Comparison of ENCODE assay signal across 18 cellular contexts in genomic region chr6:90238663-90239542, GRCh38. TPM values are rescaled to one million over a fixed set of nuclear protein-coding genes. Genes with fewer than 3 reads are reported as not detected.
DNase-seq lines count a peak whose midpoint lies in the region; ATAC-seq and TF ChIP-seq lines count a peak whose summit lies in the region.
"Had no signal": no experiment of that assay in that cellular context is flagged by ENCODE, and none has a peak within 500 bp of the region (broad histone marks: within the 10 kb centered on the region; RNA-seq: fewer than 3 reads in every experiment).

No MANE protein-coding gene starts in this region.

- H4K8ac ChIP-seq in mesendoderm (ENCODE audit: low read depth, low read length) = no peak overlapping the region

- no peak overlapping the region for H3K56ac ChIP-seq in mesendoderm (ENCODE audit: low read length)

- intact Hi-C loops in cardiac septum (cut with DNase I) = no loop called here

- H3K4me1 ChIP-seq in cardiac muscle cell (ENCODE audit: low read depth) (peaks cover 27% of the 10 kb centered on the region), mesendoderm (ENCODE audit: control insufficient read depth, low read depth, low read length) (no peaks in the 10 kb centered on the region)
- H3K4me1 ChIP-seq: testis had no signal

- no peak overlapping the region for H3K4me2 ChIP-seq in mesendoderm (ENCODE audit: low read length)

- DNase-seq in cardiac muscle cell (ENCODE audit: low read depth in 1 of 2, low spot score in 1 of 2) (no peak), cardiac septum (ENCODE audit: low spot score) (no peak), mesendoderm (no peak), NCI-H2081 treated with DMSO at 0.1 percent for 48 hours (lab: John Stamatoyannopoulos, UW) (no peak)
- no peak for DNase-seq in activated CD8-positive, alpha-beta T cell treated with anti-CD3 and anti-CD28 coated beads, Interleukin-2, amount 10 ng/mL, durations not matched to agents 7 days and 5 days
- no peak for DNase-seq in stimulated activated naive CD8-positive, alpha-beta T cell treated with anti-CD3 and anti-CD28 coated beads, Interleukin-15, amount 100 ng/mL, for 72 hours
- DNase-seq: AML-193, cerebellar nuclear complex, DMS 273 treated with DMSO at 0.1 percent for 48 hours, HFFc6, KBM-7, NCI-H1092 treated with DMSO at 0.1 percent for 48 hours, retina, SIG-M5, testis had no signal

- peak overlapping the region; percentile 74 for H3K27ac Mint-ChIP-seq in activated CD8-positive, alpha-beta T cell treated with anti-CD3 and anti-CD28 coated beads, Interleukin-2, amount 10 ng/mL, durations not matched to agents 7 days and 5 days
- H3K27ac Mint-ChIP-seq in stimulated activated naive CD8-positive, alpha-beta T cell treated with anti-CD3 and anti-CD28 coated beads, Interleukin-15, amount 100 ng/mL, for 72 hours = peak overlapping the region; percentile 94 to 95
- H3K27ac Mint-ChIP-seq: HFFc6; natural killer cell treated with Interleukin-12 subunit alpha and Interleukin-12 subunit beta and Interleukin-15 and Interleukin-18, amount 100 ng/mL, for 72 hours had no signal

- no CpG with 5 or more reads among the region's 6 CpGs for WGBS in mesendoderm (ENCODE audit: extremely low coverage, insufficient coverage, low lambda C conversion rate)

- no peak overlapping the region for H2BK5ac ChIP-seq in mesendoderm (ENCODE audit: low read length)

- H2BK15ac ChIP-seq in mesendoderm (replicated peaks; ENCODE audit: low read depth) = peak overlapping the region; percentile 74

- no peak overlapping the region for H4K5ac ChIP-seq in mesendoderm (ENCODE audit: low read length)

- no peaks in the 10 kb centered on the region for H3K27me3 Mint-ChIP-seq in activated CD8-positive, alpha-beta T cell treated with anti-CD3 and anti-CD28 coated beads, Interleukin-2, amount 10 ng/mL, durations not matched to agents 7 days and 5 days (ENCODE audit: low read depth)
- H3K27me3 Mint-ChIP-seq in stimulated activated naive CD8-positive, alpha-beta T cell treated with anti-CD3 and anti-CD28 coated beads, Interleukin-15, amount 100 ng/mL, for 72 hours = no peaks in the 10 kb centered on the region
- H3K27me3 Mint-ChIP-seq: natural killer cell treated with Interleukin-12 subunit alpha and Interleukin-12 subunit beta and Interleukin-15 and Interleukin-18, amount 100 ng/mL, for 72 hours had no signal

- H3K4me3 Mint-ChIP-seq in activated CD8-positive, alpha-beta T cell treated with anti-CD3 and anti-CD28 coated beads, Interleukin-2, amount 10 ng/mL, durations not matched to agents 7 days and 5 days = peak overlapping the region; percentile 18
- peak overlapping the region; percentile 62 to 82 for H3K4me3 Mint-ChIP-seq in stimulated activated naive CD8-positive, alpha-beta T cell treated with anti-CD3 and anti-CD28 coated beads, Interleukin-15, amount 100 ng/mL, for 72 hours
- H3K4me3 Mint-ChIP-seq: HFFc6; natural killer cell treated with Interleukin-12 subunit alpha and Interleukin-12 subunit beta and Interleukin-15 and Interleukin-18, amount 100 ng/mL, for 72 hours had no signal

- no peak overlapping the region for H2AK5ac ChIP-seq in mesendoderm (ENCODE audit: low read length)

- CTCF ChIA-PET in activated CD8-positive, alpha-beta T cell treated with anti-CD3 and anti-CD28 coated beads, Interleukin-2, amount 10 ng/mL, durations not matched to agents 7 days and 5 days (lab: Charles Lee) = interaction anchor here (0.6 to 2.1 kb wide), 15 partner anchors 11 to 240 kb away, joined by 3 to 8 read pairs (median 3); no protein-coding TSS in a partner anchor

- H2BK120ac ChIP-seq in mesendoderm (ENCODE audit: low read depth, low read length) = no peak overlapping the region

- H3K18ac ChIP-seq in mesendoderm (ENCODE audit: low read length) = no peak overlapping the region

- H3K36me3 ChIP-seq in cardiac muscle cell (no peaks in the 10 kb centered on the region), mesendoderm (ENCODE audit: control insufficient read depth, insufficient read depth, low read length) (no peaks in the 10 kb centered on the region)

- H3K36me3 Mint-ChIP-seq in activated CD8-positive, alpha-beta T cell treated with anti-CD3 and anti-CD28 coated beads, Interleukin-2, amount 10 ng/mL, durations not matched to agents 7 days and 5 days (ENCODE audit: low read depth) = peaks cover 46% of the 10 kb centered on the region
- H3K36me3 Mint-ChIP-seq: natural killer cell treated with Interleukin-12 subunit alpha and Interleukin-12 subunit beta and Interleukin-15 and Interleukin-18, amount 100 ng/mL, for 72 hours had no signal

- no peak for ATAC-seq in activated CD8-positive, alpha-beta T cell treated with anti-CD3 and anti-CD28 coated beads, Interleukin-2, amount 10 ng/mL, durations not matched to agents 7 days and 5 days
- ATAC-seq in stimulated activated naive CD8-positive, alpha-beta T cell treated with anti-CD3 and anti-CD28 coated beads, Interleukin-15, amount 100 ng/mL, for 72 hours = peak; percentile 3
- ATAC-seq in GM19455 (IDR thresholded peaks at IDR 0.05; ENCODE audit: unreplicated experiment) = no peak
- no peak for ATAC-seq in GM21717 (IDR thresholded peaks at IDR 0.05; ENCODE audit: unreplicated experiment)
- ATAC-seq: natural killer cell treated with Interleukin-12 subunit alpha and Interleukin-12 subunit beta and Interleukin-15 and Interleukin-18, amount 100 ng/mL, for 72 hours had no signal

- H3K9me3 Mint-ChIP-seq in activated CD8-positive, alpha-beta T cell treated with anti-CD3 and anti-CD28 coated beads, Interleukin-2, amount 10 ng/mL, durations not matched to agents 7 days and 5 days (ENCODE audit: insufficient read depth) = no peaks in the 10 kb centered on the region
- no peaks in the 10 kb centered on the region for H3K9me3 Mint-ChIP-seq in stimulated activated naive CD8-positive, alpha-beta T cell treated with anti-CD3 and anti-CD28 coated beads, Interleukin-15, amount 100 ng/mL, for 72 hours
- H3K9me3 Mint-ChIP-seq: HFFc6; natural killer cell treated with Interleukin-12 subunit alpha and Interleukin-12 subunit beta and Interleukin-15 and Interleukin-18, amount 100 ng/mL, for 72 hours had no signal

- H3K9ac ChIP-seq in mesendoderm (ENCODE audit: low read length) = no peak overlapping the region

- no peak overlapping the region for H3K4me3 ChIP-seq in cardiac muscle cell
- H3K4me3 ChIP-seq in mesendoderm (ENCODE audit: low read length) = no peak overlapping the region
- H3K4me3 ChIP-seq: testis had no signal

- H3K23ac ChIP-seq in mesendoderm (ENCODE audit: low read length) = no peak overlapping the region

- no peaks in the 10 kb centered on the region for H3K79me2 ChIP-seq in mesendoderm (ENCODE audit: control insufficient read depth, insufficient read depth, low read length)

- peaks cover 85% of the 10 kb centered on the region for H3K4me1 Mint-ChIP-seq in activated CD8-positive, alpha-beta T cell treated with anti-CD3 and anti-CD28 coated beads, Interleukin-2, amount 10 ng/mL, durations not matched to agents 7 days and 5 days (ENCODE audit: low read depth)
- peaks cover 85% of the 10 kb centered on the region for H3K4me1 Mint-ChIP-seq in stimulated activated naive CD8-positive, alpha-beta T cell treated with anti-CD3 and anti-CD28 coated beads, Interleukin-15, amount 100 ng/mL, for 72 hours

- TF ChIP-seq CTCF in cardiac muscle cell (IDR thresholded peaks at IDR 0.05; ENCODE audit: low read depth, low read length) = no peak

- no peaks in the 10 kb centered on the region for H3K9me3 ChIP-seq in cardiac muscle cell (ENCODE audit: low read depth)
- H3K9me3 ChIP-seq: testis had no signal

- peak overlapping the region; percentile 41 for H3K27ac ChIP-seq in cardiac muscle cell
- H3K27ac ChIP-seq in mesendoderm (ENCODE audit: low read depth, low read length) = no peak overlapping the region
- H3K27ac ChIP-seq: testis had no signal

- POLR2A ChIA-PET in activated CD8-positive, alpha-beta T cell treated with anti-CD3 and anti-CD28 coated beads, Interleukin-2, amount 10 ng/mL, durations not matched to agents 7 days and 5 days (lab: Charles Lee) = interaction anchor here (0.7 to 1.5 kb wide), 7 partner anchors 18 to 57 kb away, joined by 3 to 9 read pairs (median 4); no protein-coding TSS in a partner anchor

- H3K4ac ChIP-seq in mesendoderm (ENCODE audit: low read depth, low read length) = no peak overlapping the region

- H3K27me3 ChIP-seq in cardiac muscle cell (no peaks in the 10 kb centered on the region), mesendoderm (ENCODE audit: insufficient read depth, low read length, poor library complexity) (no peaks in the 10 kb centered on the region)
- H3K27me3 ChIP-seq: testis had no signal

- H3K79me1 ChIP-seq in mesendoderm (ENCODE audit: low read length) = no peaks in the 10 kb centered on the region

RNA-seq across cellular contexts. Expression of gene BACH2, which starts 57.7 kb away (rescaled TPM):
- total RNA-seq in cardiac muscle cell (3.2 and 5.6 TPM in 2 replicates), cardiac septum (8.4 TPM)
- 4.6 and 5.4 TPM in 2 replicates for polyA plus RNA-seq in cardiac muscle cell
- 10 to 100 TPM; 61.3 to 70.9 TPM for total RNA-seq in activated CD8-positive, alpha-beta T cell treated with anti-CD3 and anti-CD28 coated beads, Interleukin-2, amount 10 ng/mL, durations not matched to agents 7 days and 5 days
- 1.8 TPM for polyA plus RNA-seq in mesendoderm (2013, experiment 1 of 2)
- 2.1 TPM for polyA plus RNA-seq in mesendoderm (2013, experiment 2 of 2)
- total RNA-seq: HFFc6 had no signal
